In genomic region chr19:41801031-41801430, GRCh38 we compare ENCODE assay signal across 26 cellular contexts. TPM values are rescaled to one million over a fixed set of nuclear protein-coding genes. Genes with fewer than 3 reads are reported as not detected.
A peak's percentile ranks its signal among the peaks of the same experiment; 100 is the strongest.
DNase-seq lines count a peak whose midpoint lies in the region; ATAC-seq and TF ChIP-seq lines count a peak whose summit lies in the region.
"Had no signal": no experiment of that assay in that cellular context is flagged by ENCODE, and none has a peak within 500 bp of the region (broad histone marks: within the 10 kb centered on the region; RNA-seq: fewer than 3 reads in every experiment).

No MANE protein-coding gene starts in this region.

- no peaks in the 10 kb centered on the region for H4K20me1 ChIP-seq in BLaER1

- ATAC-seq in GM21786 (IDR thresholded peaks at IDR 0.05; ENCODE audit: unreplicated experiment) = no peak
- ATAC-seq in HG03159 (IDR thresholded peaks at IDR 0.05; ENCODE audit: unreplicated experiment) = no peak
- ATAC-seq: A549 had no signal

- H3K36me3 ChIP-seq in BLaER1 (no peaks in the 10 kb centered on the region), endodermal cell (ENCODE audit: control insufficient read depth, insufficient read depth, low read length) (no peaks in the 10 kb centered on the region), neutrophil (peaks cover 61% of the 10 kb centered on the region)
- H3K36me3 ChIP-seq: BE2C, SJSA1 had no signal

- 82 to 83% methylated on average over 4 of the region's 4 CpGs for WGBS in endodermal cell (ENCODE audit: insufficient coverage in 1 of 2, insufficient read length in 1 of 2), 2 experiments

- H3K27me3 ChIP-seq in BLaER1 (no peaks in the 10 kb centered on the region), HL-60 (ENCODE audit: insufficient read depth, poor library complexity, severe bottlenecking) (no peaks in the 10 kb centered on the region), endodermal cell (ENCODE audit: control insufficient read depth, insufficient read depth, low read length, poor library complexity, severe bottlenecking) (peaks cover 5% of the 10 kb centered on the region), neutrophil (no peaks in the 10 kb centered on the region)

- H3K4me3 Mint-ChIP-seq in endodermal cell = no peak overlapping the region
- H3K4me3 Mint-ChIP-seq: CD4-positive, alpha-beta memory T cell; HFFc6 had no signal

- H3K4me3 ChIP-seq in BLaER1 = no peak overlapping the region
- H3K4me3 ChIP-seq in HL-60 (replicated peaks; ENCODE audit: insufficient read depth, low read length) = no peak overlapping the region
- no peak overlapping the region for H3K4me3 ChIP-seq in endodermal cell (ENCODE audit: low read length)
- peak overlapping the region; percentile 81 to 83 for H3K4me3 ChIP-seq in neutrophil (ENCODE audit: low read depth in 1 of 2, low read length in 1 of 2)
- H3K4me3 ChIP-seq: A549, SJSA1 had no signal

- H3K27ac Mint-ChIP-seq in endodermal cell = no peak overlapping the region
- H3K27ac Mint-ChIP-seq: HFFc6 had no signal

- H3K9ac ChIP-seq in BLaER1 = no peak overlapping the region
- H3K9ac ChIP-seq in endodermal cell (ENCODE audit: extremely low read depth, low read length, poor library complexity, severe bottlenecking) = no peak overlapping the region

- H3K4me2 ChIP-seq in BLaER1 = peak overlapping the region; percentile 56
- H3K4me2 ChIP-seq: A549 had no signal

- H3K4me1 Mint-ChIP-seq in endodermal cell = peaks cover 2% of the 10 kb centered on the region

- H3K27ac ChIP-seq in BLaER1 (0 out of 2 replicates have a peak overlapping the region, but pooled peaks have one; percentile 40), HL-60 (replicated peaks) (peak overlapping the region; percentile 71), endodermal cell (ENCODE audit: low read depth, low read length) (no peak overlapping the region), neutrophil (peak overlapping the region; percentile 100)
- H3K27ac ChIP-seq: A549, SJSA1 had no signal

- H3K9me3 ChIP-seq in BLaER1 (peaks cover 13% of the 10 kb centered on the region), endodermal cell (ENCODE audit: control insufficient read depth, low read length) (no peaks in the 10 kb centered on the region), neutrophil (no peaks in the 10 kb centered on the region)
- H3K9me3 ChIP-seq: BE2C, SJSA1 had no signal

- H3K36me3 Mint-ChIP-seq in endodermal cell (ENCODE audit: low read depth) = no peaks in the 10 kb centered on the region
- H3K36me3 Mint-ChIP-seq: CD4-positive, alpha-beta memory T cell had no signal

- H3K9me3 Mint-ChIP-seq in endodermal cell = peaks cover 28% of the 10 kb centered on the region
- H3K9me3 Mint-ChIP-seq: HFFc6 had no signal

- DNase-seq in HL-60 (ENCODE audit: low read depth in 1 of 2, low spot score in 1 of 2) = no peak
- DNase-seq in endodermal cell = peak; percentile 17
- DNase-seq in NK-92 treated with Interleukin-12 subunit alpha and Interleukin-12 subunit beta, amount 100 ng/mL, for 24 hours (lab: John Stamatoyannopoulos, UW) = no peak
- no peak for DNase-seq in activated CD4-positive, CD25-positive, alpha-beta regulatory T cell (lab: John Stamatoyannopoulos, UW)
- DNase-seq: BE2C; Caco-2; CD4-positive, alpha-beta memory T cell; DMS 273 treated with DMSO at 0.1 percent for 48 hours; DMS79 treated with DMSO at 0.1 percent for 48 hours; H7; HFFc6; NCI-H1092; NCI-H1436; NCI-H2029; NCI-H226; NCI-H524; NCI-H82 had no signal

- peaks cover 61% of the 10 kb centered on the region for H3K4me1 ChIP-seq in BLaER1
- H3K4me1 ChIP-seq in endodermal cell (ENCODE audit: control insufficient read depth, insufficient read depth, low read length) = no peaks in the 10 kb centered on the region
- H3K4me1 ChIP-seq in neutrophil (ENCODE audit: control insufficient read depth in 1 of 2, insufficient read depth in 1 of 2, low read depth in 1 of 2, low read length in 1 of 2) = peaks cover 78 to 100% of the 10 kb centered on the region in 2 experiments
- H3K4me1 ChIP-seq: BE2C, SJSA1 had no signal

- TF ChIP-seq CTCF in HL-60 (IDR thresholded peaks at IDR 0.05; ENCODE audit: insufficient read depth, low read length) (no peak), endodermal cell (conservative IDR thresholded peaks at IDR 0.05) (no peak), neutrophil (IDR thresholded peaks at IDR 0.05) (no peak)

- H3K27me3 Mint-ChIP-seq in endodermal cell (ENCODE audit: insufficient read depth) = peaks cover 17% of the 10 kb centered on the region

RNA-seq across cellular contexts. Expression of gene CEACAM3, which starts 4.6 kb away (rescaled TPM):
- not detected for total RNA-seq in endodermal cell
- polyA plus RNA-seq in endodermal cell (2013, experiment 1 of 2) = not detected
- not detected for polyA plus RNA-seq in endodermal cell (2013, experiment 2 of 2)
- total RNA-seq: Caco-2; CD4-positive, alpha-beta memory T cell; H7; HFFc6; HT-29; OCI-LY7; SJSA1 had no signal
- polyA plus RNA-seq: A549; CD4-positive, alpha-beta memory T cell had no signal

RNA-seq across cellular contexts. Expression of gene LYPD4, which starts 43.5 kb away (rescaled TPM):
- not detected for total RNA-seq in endodermal cell
- not detected for polyA plus RNA-seq in endodermal cell (2013, experiment 1 of 2)
- polyA plus RNA-seq in endodermal cell (2013, experiment 2 of 2) = not detected
- total RNA-seq: Caco-2; CD4-positive, alpha-beta memory T cell; H7; HFFc6; HT-29; OCI-LY7; Right ventricle myocardium inferior; SJSA1 had no signal
- polyA plus RNA-seq: A549; CD4-positive, alpha-beta memory T cell had no signal

RNA-seq across cellular contexts. Expression of gene DMRTC2, which starts 43.8 kb away (rescaled TPM):
- total RNA-seq in endodermal cell = not detected
- not detected for polyA plus RNA-seq in endodermal cell (2013, experiment 1 of 2)
- polyA plus RNA-seq in endodermal cell (2013, experiment 2 of 2) = not detected
- total RNA-seq: Caco-2; CD4-positive, alpha-beta memory T cell; H7; HFFc6; HT-29; OCI-LY7; Right ventricle myocardium inferior; SJSA1 had no signal
- polyA plus RNA-seq: A549; CD4-positive, alpha-beta memory T cell had no signal

RNA-seq across cellular contexts. Expression of gene CEACAM6, which starts 45.7 kb away (rescaled TPM):
- total RNA-seq in endodermal cell = not detected
- polyA plus RNA-seq in endodermal cell (2013, experiment 1 of 2) = not detected
- not detected for polyA plus RNA-seq in endodermal cell (2013, experiment 2 of 2)
- total RNA-seq: CD4-positive, alpha-beta memory T cell; H7; HFFc6; OCI-LY7; Right ventricle myocardium inferior; SJSA1 had no signal
- polyA plus RNA-seq: CD4-positive, alpha-beta memory T cell had no signal

RNA-seq across cellular contexts. Expression of gene RPS19, which starts 59.0 kb away (rescaled TPM):
- total RNA-seq in endodermal cell = 1,000 to 10,000 TPM; 2,321 to 2,418 TPM
- polyA plus RNA-seq in endodermal cell (2013, experiment 1 of 2) = 4,136 TPM
- polyA plus RNA-seq in endodermal cell (2013, experiment 2 of 2) = 3,965 TPM

Comparison
In these comparisons a context has a peak if more than half of its experiments do, and no peak if none do; other contexts are left out.
1. H3K4me3 ChIP-seq: peak in neutrophil (2 of 2); none in BLaER1 (single experiment), HL-60 (single experiment) and endodermal cell (single experiment).